ENCODE assay signal across 1 cellular context in genomic region chr2:237423891-237424290, GRCh38.
TF ChIP-seq lines count a peak whose summit lies in the region.

No MANE protein-coding gene starts in this region.

TF ChIP-seq in HCT116, 20 proteins besides CTCF, POLR2A, EP300 and RAD21 (continued from another document):
- TF ChIP-seq ATF3 (IDR thresholded peaks at IDR 0.05) (no peak), ZFX (IDR thresholded peaks at IDR 0.05) (no peak), EGR1 (IDR thresholded peaks at IDR 0.05; ENCODE audit: low read depth) (no peak)
TF ChIP-seq in HCT116: peak in this region for 0.
